In genomic region chr6:163415176-163415619, GRCh38 we compare ENCODE assay signal across 8 cellular contexts. TPM values are rescaled to one million over a fixed set of nuclear protein-coding genes. Genes with fewer than 3 reads are reported as not detected.
A peak's percentile ranks its signal among the peaks of the same experiment; 100 is the strongest.
DNase-seq lines count a peak whose midpoint lies in the region; ATAC-seq, FAIRE-seq and TF ChIP-seq lines count a peak whose summit lies in the region.

No MANE protein-coding gene starts in this region.

- H3K79me1 ChIP-seq in H1 (ENCODE audit: low read depth, low read length) = no peaks in the 10 kb centered on the region

- H3K9ac ChIP-seq in DND-41 (ENCODE audit: low read depth, low read length) = peak overlapping the region; percentile 77
- peak overlapping the region; percentile 52 to 87 (median 68) for H3K9ac ChIP-seq in H1 (replicated peaks in 1 of 4; ENCODE audit: extremely low read depth in 1 of 4, low read depth in 3 of 4, low read length in 3 of 4)

- H3K4me1 Mint-ChIP-seq in HFFc6 (ENCODE audit: low read depth) = peaks cover 42% of the 10 kb centered on the region

- H3K27ac ChIP-seq in DND-41 (ENCODE audit: low read length) = peak overlapping the region; percentile 85
- H3K27ac ChIP-seq in H1 (ENCODE audit: low read depth, low read length) = no peak overlapping the region; the same call in 1 of the 2 replicates

- peak overlapping the region; percentile 64 for H2AFZ ChIP-seq in DND-41 (ENCODE audit: low read depth, low read length)
- no peak overlapping the region for H2AFZ ChIP-seq in H1 (ENCODE audit: low read length)
- no peak overlapping the region for H2AFZ ChIP-seq in neuron (ENCODE audit: low read depth, low read length)

- H3K4me3 Mint-ChIP-seq in HFFc6 = peak overlapping the region; percentile 77

- peak overlapping the region; percentile 74 for H3K27ac Mint-ChIP-seq in HFFc6

- H3K27me3 Mint-ChIP-seq in HFFc6 (ENCODE audit: insufficient read depth) = peaks cover 2% of the 10 kb centered on the region; the same call in 1 of the 2 replicates

- peak overlapping the region; percentile 73 for H4K5ac ChIP-seq in H1 (ENCODE audit: insufficient read length, low read depth, low read length)

- H3K4me1 ChIP-seq in DND-41 (ENCODE audit: insufficient read depth, low read length) (peaks cover 23% of the 10 kb centered on the region), H1 (replicated peaks in 1 of 4; ENCODE audit: control insufficient read depth in 3 of 4, insufficient read depth in 4 of 4, low read length in 3 of 4) (peaks cover 0 to 14% (median 6%) of the 10 kb centered on the region in 4 experiments; a peak in 5 of 7 replicates), neuron (ENCODE audit: insufficient read depth, low read length) (peaks cover 12% of the 10 kb centered on the region)

- H3K23ac ChIP-seq in H1 (ENCODE audit: insufficient read length) = no peak overlapping the region

- H3K27me3 ChIP-seq in DND-41 (ENCODE audit: insufficient read depth, low read length, poor library complexity) (no peaks in the 10 kb centered on the region), H1 (replicated peaks in 1 of 4; ENCODE audit: control insufficient read depth in 3 of 4, extremely low read depth in 1 of 4, insufficient read depth in 3 of 4, low read length in 3 of 4) (no peaks in the 10 kb centered on the region; a peak in 1 of 7 replicates), neuron (ENCODE audit: insufficient read depth, low read length) (no peaks in the 10 kb centered on the region)

- H3K14ac ChIP-seq in H1 (ENCODE audit: insufficient read length) = no peak overlapping the region

- 0 out of 3 replicates have a peak, but pooled peaks have one; percentile 4 for ATAC-seq in DND-41 (ENCODE audit: insufficient read depth, low read depth)
- no peak for ATAC-seq in HG03139 (IDR thresholded peaks at IDR 0.05; ENCODE audit: unreplicated experiment)

- H2BK120ac ChIP-seq in H1 (replicated peaks; ENCODE audit: low read depth, low read length) = no peak overlapping the region

- H3K79me2 ChIP-seq in DND-41 (ENCODE audit: insufficient read depth, low read length) (peaks cover 51% of the 10 kb centered on the region), H1 (ENCODE audit: control insufficient read depth in 1 of 2, insufficient read depth in 2 of 2, low read length in 2 of 2) (peaks cover 9 to 53% of the 10 kb centered on the region in 2 experiments; a peak in 3 of 4 replicates)

- no peak for TF ChIP-seq POLR2A in H1 (IDR thresholded peaks at IDR 0.05; ENCODE audit: control extremely low read depth in 1 of 2, low read depth in 2 of 2, low read length in 2 of 2)

- no peaks in the 10 kb centered on the region for H3K9me3 Mint-ChIP-seq in HFFc6

- H2BK15ac ChIP-seq in H1 (ENCODE audit: low read length) = no peak overlapping the region

- no peak for FAIRE-seq in H1 (lab: Jason Lieb, UNC)

- no peak overlapping the region for H2BK5ac ChIP-seq in H1 (ENCODE audit: low read depth, low read length)

- peak overlapping the region; percentile 12 for H3K56ac ChIP-seq in H1 (replicated peaks; ENCODE audit: insufficient read length, low read depth, low read length)

- no peak overlapping the region for H3K4ac ChIP-seq in H1 (replicated peaks; ENCODE audit: insufficient read length, low read depth, low read length)

- no peak for TF ChIP-seq RAD21 in H1 (IDR thresholded peaks at IDR 0.05 in 1 of 2, conservative IDR thresholded peaks at IDR 0.05 in 1 of 2; ENCODE audit: low read depth in 2 of 2, low read length in 2 of 2)

- H2BK20ac ChIP-seq in H1 (ENCODE audit: low read length) = no peak overlapping the region

- POLR2A ChIA-PET in H1 (lab: Charles Lee; ENCODE audit: partially characterized antibody) = interaction anchor here (0.7 to 2.1 kb wide), 3 partner anchors 10 to 399 kb away, joined by 3 to 7 read pairs (median 3); no protein-coding TSS in a partner anchor

- peaks cover 8% of the 10 kb centered on the region; the same call in 1 of the 2 replicates for H3K23me2 ChIP-seq in H1 (ENCODE audit: low read depth, low read length)

- no peak overlapping the region for H2AK5ac ChIP-seq in H1 (ENCODE audit: low read depth, low read length)

- peaks cover 13% of the 10 kb centered on the region for H3K36me3 Mint-ChIP-seq in HFFc6 (ENCODE audit: low read depth)

- no peak for TF ChIP-seq EP300 in H1 (IDR thresholded peaks at IDR 0.05; ENCODE audit: borderline replicate concordance in 1 of 2, low read depth in 2 of 2, low read length in 2 of 2)

- peak overlapping the region; percentile 75 for H3K4me2 ChIP-seq in DND-41 (ENCODE audit: insufficient read depth, low read length)
- H3K4me2 ChIP-seq in H1 (ENCODE audit: insufficient read depth in 1 of 2, low read depth in 2 of 2, low read length in 2 of 2) = peak overlapping the region; percentile 63 to 80

- WGBS in H1 (ENCODE audit: extremely low coverage in 1 of 2, insufficient coverage in 1 of 2, insufficient read length in 1 of 2, insufficient replicate concordance in 2 of 2, low coverage in 1 of 2, low lambda C conversion rate in 2 of 2, missing lambda C conversion rate in 1 of 2), 2 experiments = no CpG with 5 or more reads among the region's 47 CpGs

- CTCF ChIA-PET in H1 (lab: Charles Lee; ENCODE audit: partially characterized antibody) = interaction anchor here (0.6 to 1.4 kb wide), 2 partner anchors 83 to 382 kb away, joined by 3 read pairs; no protein-coding TSS in a partner anchor

- H2BK12ac ChIP-seq in H1 (ENCODE audit: low read depth, low read length) = no peak overlapping the region

- H3K9me3 ChIP-seq in DND-41 (ENCODE audit: insufficient read depth, low read length, severe bottlenecking) (no peaks in the 10 kb centered on the region), H1 (ENCODE audit: insufficient read depth in 2 of 2, low read depth in 1 of 2, low read length in 1 of 2) (no peaks in the 10 kb centered on the region), neuron (ENCODE audit: low read length) (no peaks in the 10 kb centered on the region)

- H4K20me1 ChIP-seq in DND-41 (ENCODE audit: insufficient read depth, low read length) = peaks cover 17% of the 10 kb centered on the region; the same call in 1 of the 2 replicates
- peaks cover 2 to 10% of the 10 kb centered on the region in 2 experiments for H4K20me1 ChIP-seq in H1 (replicated peaks in 1 of 2; ENCODE audit: control insufficient read depth in 1 of 2, insufficient read depth in 2 of 2, low read length in 2 of 2)

- H3K36me3 ChIP-seq in DND-41 (ENCODE audit: insufficient read depth, low read length) = no peaks in the 10 kb centered on the region; the same call in 1 of the 2 replicates
- no peaks in the 10 kb centered on the region for H3K36me3 ChIP-seq in H1 (ENCODE audit: control insufficient read depth in 2 of 4, insufficient read depth in 4 of 4, low read length in 3 of 4)
- no peaks in the 10 kb centered on the region for H3K36me3 ChIP-seq in neuron (ENCODE audit: insufficient read depth, low read length)

- H4K8ac ChIP-seq in H1 (ENCODE audit: extremely low read depth, insufficient read depth, low read length) = peak overlapping the region; percentile 39; the same call in 1 of the 2 replicates

- H4K91ac ChIP-seq in H1 (replicated peaks; ENCODE audit: insufficient read length, low read length) = no peak overlapping the region

- H3K4me3 ChIP-seq in DND-41 (ENCODE audit: low read depth in 1 of 2, low read length in 2 of 2) = peak overlapping the region; percentile 66 to 72; a peak in 3 of 4 replicates
- H3K4me3 ChIP-seq in H1 (ENCODE audit: extremely low read depth in 1 of 4, insufficient read depth in 2 of 4, low read depth in 3 of 4, low read length in 4 of 4) = peak overlapping the region; percentile 76 to 99 (median 80)
- H3K4me3 ChIP-seq in neuron (ENCODE audit: low read length) = peak overlapping the region; percentile 92

- no peak for TF ChIP-seq CTCF in DND-41 (IDR thresholded peaks at IDR 0.05; ENCODE audit: borderline replicate concordance, extremely low read depth, low read length, poor library complexity, severe bottlenecking)
- no peak for TF ChIP-seq CTCF in HFFc6 (IDR thresholded peaks at IDR 0.05)
- TF ChIP-seq CTCF in H1 (IDR thresholded peaks at IDR 0.05; ENCODE audit: control extremely low read depth in 1 of 3, insufficient read depth in 1 of 3, low read depth in 1 of 3, low read length in 3 of 3) = no peak

- DNase-seq in DND-41 = peak; percentile 28
- no peak for DNase-seq in HFFc6
- peak; percentile 51 for DNase-seq in UCSD-AML1 (lab: John Stamatoyannopoulos, UW; ENCODE audit: unreplicated experiment)
- DNase-seq in H1 (ENCODE audit: low read depth in 1 of 2, low spot score in 2 of 2) = no peak
- DNase-seq in NCI-H187 treated with DMSO at 0.1 percent for 48 hours (lab: John Stamatoyannopoulos, UW) = no peak
- DNase-seq in anterior cingulate cortex (lab: John Stamatoyannopoulos, UW) = no peak

- 0 out of 2 replicates have a peak overlapping the region, but pooled peaks have one; percentile 88 for H3K18ac ChIP-seq in H1 (ENCODE audit: extremely low read depth, low read length)

TF ChIP-seq in H1, 55 proteins besides CTCF, POLR2A, EP300 and RAD21:
- TF ChIP-seq YY1 (IDR thresholded peaks at IDR 0.05; ENCODE audit: low read depth, low read length) = no peak
- TF ChIP-seq PHF8 (conservative IDR thresholded peaks at IDR 0.05; ENCODE audit: low read depth, low read length) = no peak
- 0 out of 4 replicates have a peak, but pooled peaks of 1 of the 2 experiments have one; percentile 6 for TF ChIP-seq HDAC2 (IDR thresholded peaks at IDR 0.05; ENCODE audit: borderline replicate concordance in 1 of 2, low read depth in 2 of 2, low read length in 2 of 2)
- TF ChIP-seq SAP30 (IDR thresholded peaks at IDR 0.05; ENCODE audit: insufficient read depth, insufficient replicate concordance, low read length) = no peak
- no peak for TF ChIP-seq BACH1 (IDR thresholded peaks at IDR 0.05; ENCODE audit: low read length)
- TF ChIP-seq CREB1 (IDR thresholded peaks at IDR 0.05) = no peak
- no peak for TF ChIP-seq TAF7 (optimal IDR thresholded peaks at IDR 0.05; ENCODE audit: borderline replicate concordance, low read depth, low read length)

RNA-seq across cellular contexts. Expression of gene QKI, which starts 0.7 kb away (rescaled TPM):
- total RNA-seq in HFFc6 (2021; fragmentation: NEBNext Ultra II Directional; extraction: Animal tissue kit (Norgen Biotek cat#: 25700)) = 10 to 100 TPM; 71.3 to 90.5 (median 85.1) TPM
- 183 and 187 TPM in 2 replicates for total RNA-seq in H1 (2021; fragmentation: NEBNext Ultra II Directional; extraction: Animal tissue kit (Norgen Biotek cat#: 25700))
- polyA plus RNA-seq in H1 (2011; rRNA removed) = 181 and 192 TPM in 2 replicates
- polyA plus RNA-seq in H1 (2011; cell fraction: cytosol; rRNA removed) = 139 TPM
- 515 TPM for polyA plus RNA-seq in H1 (2011; cell fraction: nucleus; rRNA removed)
- 88.8 to 150 TPM (median 131 TPM) in 4 replicates for polyA plus RNA-seq in H1 (2012, experiment 1 of 2)
- polyA plus RNA-seq in H1 (2012, experiment 2 of 2) = 21.1 TPM
- polyA plus RNA-seq in H1 (2013, experiment 1 of 2) = 128 TPM
- polyA plus RNA-seq in H1 (2013, experiment 2 of 2) = 113 TPM
- 550 and 562 TPM in 2 replicates for polyA minus RNA-seq in H1 (2011; rRNA and poly(A)+ RNA removed)
- 165 TPM for polyA minus RNA-seq in H1 (2011; cell fraction: cytosol; rRNA and poly(A)+ RNA removed)
- 460 TPM for polyA minus RNA-seq in H1 (2011; cell fraction: nucleus; rRNA and poly(A)+ RNA removed)

Comparison
In these comparisons a context has a peak if more than half of its experiments do, and no peak if none do; other contexts are left out.
1. DNase-seq: peak in DND-41 (single experiment) and UCSD-AML1 (single experiment); none in HFFc6 (single experiment), H1 (0 of 2), NCI-H187 treated with DMSO at 0.1 percent for 48 hours (single experiment) and anterior cingulate cortex (0 of 58).
2. Peak in every context shown above with its lines, with median percentiles within 50 percentile points of each other: H3K4me3 ChIP-seq.